Comparison of ENCODE assay signal across 1 cellular context in the genomic region with DNA sequence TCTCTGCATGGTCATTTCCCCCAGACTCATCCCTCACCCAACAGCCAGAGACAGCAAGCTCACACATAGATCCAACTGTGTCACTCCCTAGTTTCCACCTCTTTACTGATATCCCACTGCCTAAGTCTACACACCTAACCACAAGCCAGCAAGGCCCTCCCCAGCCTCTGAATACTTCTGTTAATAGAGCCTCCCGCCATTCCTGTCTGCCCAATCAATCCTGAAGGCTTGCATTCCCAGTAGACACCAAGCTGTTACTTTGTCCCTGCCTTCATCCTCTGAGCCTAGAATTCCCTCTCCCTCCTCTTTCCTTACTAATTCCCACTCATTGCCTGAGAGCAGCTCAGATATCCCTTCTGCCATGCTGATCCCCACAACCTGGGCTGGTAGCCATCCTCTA.
TF ChIP-seq lines count a peak whose summit lies in the region.

No MANE protein-coding gene starts in this region.

TF ChIP-seq in WTC11, 78 proteins besides CTCF, POLR2A, EP300 and RAD21 (continued from another document):
- TF ChIP-seq, protein P1, sequence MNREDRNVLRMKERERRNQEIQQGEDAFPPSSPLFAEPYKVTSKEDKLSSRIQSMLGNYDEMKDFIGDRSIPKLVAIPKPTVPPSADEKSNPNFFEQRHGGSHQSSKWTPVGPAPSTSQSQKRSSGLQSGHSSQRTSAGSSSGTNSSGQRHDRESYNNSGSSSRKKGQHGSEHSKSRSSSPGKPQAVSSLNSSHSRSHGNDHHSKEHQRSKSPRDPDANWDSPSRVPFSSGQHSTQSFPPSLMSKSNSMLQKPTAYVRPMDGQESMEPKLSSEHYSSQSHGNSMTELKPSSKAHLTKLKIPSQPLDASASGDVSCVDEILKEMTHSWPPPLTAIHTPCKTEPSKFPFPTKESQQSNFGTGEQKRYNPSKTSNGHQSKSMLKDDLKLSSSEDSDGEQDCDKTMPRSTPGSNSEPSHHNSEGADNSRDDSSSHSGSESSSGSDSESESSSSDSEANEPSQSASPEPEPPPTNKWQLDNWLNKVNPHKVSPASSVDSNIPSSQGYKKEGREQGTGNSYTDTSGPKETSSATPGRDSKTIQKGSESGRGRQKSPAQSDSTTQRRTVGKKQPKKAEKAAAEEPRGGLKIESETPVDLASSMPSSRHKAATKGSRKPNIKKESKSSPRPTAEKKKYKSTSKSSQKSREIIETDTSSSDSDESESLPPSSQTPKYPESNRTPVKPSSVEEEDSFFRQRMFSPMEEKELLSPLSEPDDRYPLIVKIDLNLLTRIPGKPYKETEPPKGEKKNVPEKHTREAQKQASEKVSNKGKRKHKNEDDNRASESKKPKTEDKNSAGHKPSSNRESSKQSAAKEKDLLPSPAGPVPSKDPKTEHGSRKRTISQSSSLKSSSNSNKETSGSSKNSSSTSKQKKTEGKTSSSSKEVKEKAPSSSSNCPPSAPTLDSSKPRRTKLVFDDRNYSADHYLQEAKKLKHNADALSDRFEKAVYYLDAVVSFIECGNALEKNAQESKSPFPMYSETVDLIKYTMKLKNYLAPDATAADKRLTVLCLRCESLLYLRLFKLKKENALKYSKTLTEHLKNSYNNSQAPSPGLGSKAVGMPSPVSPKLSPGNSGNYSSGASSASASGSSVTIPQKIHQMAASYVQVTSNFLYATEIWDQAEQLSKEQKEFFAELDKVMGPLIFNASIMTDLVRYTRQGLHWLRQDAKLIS (CRISPR knock-in tag; IDR thresholded peaks at IDR 0.05; ENCODE audit: borderline replicate concordance): no peak
- TF ChIP-seq ZNF532 (CRISPR knock-in tag; IDR thresholded peaks at IDR 0.05; ENCODE audit: borderline replicate concordance) (no peak), ZNF232 (CRISPR knock-in tag; IDR thresholded peaks at IDR 0.05) (no peak), ZNF423 (CRISPR knock-in tag; IDR thresholded peaks at IDR 0.05) (no peak), SMAD3 (CRISPR knock-in tag; IDR thresholded peaks at IDR 0.05; ENCODE audit: borderline replicate concordance) (no peak), FOXJ3 (CRISPR knock-in tag; IDR thresholded peaks at IDR 0.05; ENCODE audit: borderline replicate concordance) (no peak), OVOL2 (CRISPR knock-in tag; IDR thresholded peaks at IDR 0.05; ENCODE audit: borderline replicate concordance) (no peak), TEAD1 (CRISPR knock-in tag; IDR thresholded peaks at IDR 0.05) (no peak), JAZF1 (CRISPR knock-in tag; IDR thresholded peaks at IDR 0.05) (no peak), FOXK1 (CRISPR knock-in tag; IDR thresholded peaks at IDR 0.05) (no peak), MAX (CRISPR knock-in tag; IDR thresholded peaks at IDR 0.05) (no peak)
- TF ChIP-seq, protein P2, sequence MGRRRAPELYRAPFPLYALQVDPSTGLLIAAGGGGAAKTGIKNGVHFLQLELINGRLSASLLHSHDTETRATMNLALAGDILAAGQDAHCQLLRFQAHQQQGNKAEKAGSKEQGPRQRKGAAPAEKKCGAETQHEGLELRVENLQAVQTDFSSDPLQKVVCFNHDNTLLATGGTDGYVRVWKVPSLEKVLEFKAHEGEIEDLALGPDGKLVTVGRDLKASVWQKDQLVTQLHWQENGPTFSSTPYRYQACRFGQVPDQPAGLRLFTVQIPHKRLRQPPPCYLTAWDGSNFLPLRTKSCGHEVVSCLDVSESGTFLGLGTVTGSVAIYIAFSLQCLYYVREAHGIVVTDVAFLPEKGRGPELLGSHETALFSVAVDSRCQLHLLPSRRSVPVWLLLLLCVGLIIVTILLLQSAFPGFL (CRISPR knock-in tag; IDR thresholded peaks at IDR 0.05; ENCODE audit: borderline replicate concordance): no peak
- TF ChIP-seq, protein P3, sequence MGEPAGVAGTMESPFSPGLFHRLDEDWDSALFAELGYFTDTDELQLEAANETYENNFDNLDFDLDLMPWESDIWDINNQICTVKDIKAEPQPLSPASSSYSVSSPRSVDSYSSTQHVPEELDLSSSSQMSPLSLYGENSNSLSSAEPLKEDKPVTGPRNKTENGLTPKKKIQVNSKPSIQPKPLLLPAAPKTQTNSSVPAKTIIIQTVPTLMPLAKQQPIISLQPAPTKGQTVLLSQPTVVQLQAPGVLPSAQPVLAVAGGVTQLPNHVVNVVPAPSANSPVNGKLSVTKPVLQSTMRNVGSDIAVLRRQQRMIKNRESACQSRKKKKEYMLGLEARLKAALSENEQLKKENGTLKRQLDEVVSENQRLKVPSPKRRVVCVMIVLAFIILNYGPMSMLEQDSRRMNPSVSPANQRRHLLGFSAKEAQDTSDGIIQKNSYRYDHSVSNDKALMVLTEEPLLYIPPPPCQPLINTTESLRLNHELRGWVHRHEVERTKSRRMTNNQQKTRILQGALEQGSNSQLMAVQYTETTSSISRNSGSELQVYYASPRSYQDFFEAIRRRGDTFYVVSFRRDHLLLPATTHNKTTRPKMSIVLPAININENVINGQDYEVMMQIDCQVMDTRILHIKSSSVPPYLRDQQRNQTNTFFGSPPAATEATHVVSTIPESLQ (CRISPR knock-in tag; IDR thresholded peaks at IDR 0.05): no peak
- TF ChIP-seq, protein P4, sequence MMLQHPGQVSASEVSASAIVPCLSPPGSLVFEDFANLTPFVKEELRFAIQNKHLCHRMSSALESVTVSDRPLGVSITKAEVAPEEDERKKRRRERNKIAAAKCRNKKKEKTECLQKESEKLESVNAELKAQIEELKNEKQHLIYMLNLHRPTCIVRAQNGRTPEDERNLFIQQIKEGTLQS (CRISPR knock-in tag; conservative IDR thresholded peaks at IDR 0.05): no peak
